ENCODE assay signal across 18 cellular contexts in the genomic region with DNA sequence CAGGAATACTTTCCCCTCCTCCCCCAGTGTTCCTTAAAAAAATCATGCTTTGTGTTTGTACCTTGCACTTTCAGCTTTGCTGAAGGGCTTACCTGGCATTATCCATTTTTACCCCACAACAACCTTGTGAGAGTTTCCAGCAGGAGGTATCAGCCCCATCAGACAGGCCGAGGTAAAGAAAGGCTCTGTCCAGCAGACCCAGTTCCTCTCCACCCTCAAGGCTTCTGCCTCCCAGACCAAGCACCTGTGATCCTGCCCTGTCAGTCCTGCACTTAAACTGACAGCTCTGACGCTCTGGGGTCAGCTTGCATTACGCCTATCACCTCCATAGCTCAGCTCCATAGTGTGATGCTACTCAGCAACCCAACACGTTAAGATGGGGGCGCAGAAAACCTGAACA.
DNase-seq lines count a peak whose midpoint lies in the region; ATAC-seq, FAIRE-seq and TF ChIP-seq lines count a peak whose summit lies in the region.
"Had no signal": no experiment of that assay in that cellular context is flagged by ENCODE, and none has a peak within 500 bp of the region (broad histone marks: within the 10 kb centered on the region; RNA-seq: fewer than 3 reads in every experiment).

No MANE protein-coding gene starts in this region.

- H3K4me1 Mint-ChIP-seq in GM23338: peaks cover 2% of the 10 kb centered on the region; the same call in 1 of the 3 replicates
- peaks cover 31% of the 10 kb centered on the region for H3K4me1 Mint-ChIP-seq in endodermal cell

- H3K4me1 ChIP-seq in GM23338 (ENCODE audit: insufficient read depth) (no peaks in the 10 kb centered on the region), HEK293 (ENCODE audit: control insufficient read depth, insufficient read depth, low read length) (peaks cover 41% of the 10 kb centered on the region), endodermal cell (ENCODE audit: control insufficient read depth, insufficient read depth, low read length) (no peaks in the 10 kb centered on the region)

- H3K4me3 ChIP-seq in GM23338 (no peak overlapping the region), HEK293 (ENCODE audit: low read depth, low read length) (no peak overlapping the region), endodermal cell (ENCODE audit: low read length) (no peak overlapping the region)

- H3K27ac Mint-ChIP-seq in GM23338 (no peak overlapping the region), endodermal cell (no peak overlapping the region)
- H3K27ac Mint-ChIP-seq: CD4-positive, alpha-beta memory T cell had no signal

- no peaks in the 10 kb centered on the region for H3F3A ChIP-seq in GM23338 (replicated peaks; ENCODE audit: low read depth)

- no peak overlapping the region for H3K4me2 ChIP-seq in GM23338

- no peaks in the 10 kb centered on the region for H3K36me3 ChIP-seq in GM23338 (ENCODE audit: insufficient read depth)
- H3K36me3 ChIP-seq in HEK293 (ENCODE audit: control insufficient read depth in 2 of 2, insufficient read depth in 1 of 2, low read length in 2 of 2): no peaks in the 10 kb centered on the region
- no peaks in the 10 kb centered on the region for H3K36me3 ChIP-seq in endodermal cell (ENCODE audit: control insufficient read depth, insufficient read depth, low read length)

- H3K9ac ChIP-seq in endodermal cell (ENCODE audit: extremely low read depth, low read length, poor library complexity, severe bottlenecking): no peak overlapping the region

- FAIRE-seq in urothelium cell line (lab: Jason Lieb, UNC): peak; percentile 84
- FAIRE-seq: GM12891, GM18507, H1 had no signal

- no peak for DNase-seq in GM23338 (ENCODE audit: low spot score)
- DNase-seq in endodermal cell: peak; percentile 62
- no peak for DNase-seq in urothelium cell line (ENCODE audit: low spot score)
- DNase-seq in posterior vena cava (ENCODE audit: low spot score): no peak
- DNase-seq in activated naive CD4-positive, alpha-beta T cell treated with anti-CD3 and anti-CD28 coated beads, Interleukin-2, amount 50 U/mL, for 16 hours: no peak
- DNase-seq: C1 segment of cervical spinal cord; Calu3; CD4-positive, alpha-beta memory T cell; COR-L47; DMS53; DMS79 treated with DMSO at 0.1 percent for 48 hours; GF-D8; H7; HCEC 1CT had no signal

- H3K4me3 Mint-ChIP-seq in GM23338: no peak overlapping the region
- no peak overlapping the region for H3K4me3 Mint-ChIP-seq in endodermal cell
- H3K4me3 Mint-ChIP-seq: CD4-positive, alpha-beta memory T cell had no signal

- POLR2A ChIA-PET in HEK293 (lab: Yijun Ruan, JAX): interaction anchor here (0.5 kb wide), 1 partner anchor 36 kb away, joined by 6 read pairs; no protein-coding TSS in a partner anchor

- no peak for TF ChIP-seq CTCF in GM23338 (conservative IDR thresholded peaks at IDR 0.05; ENCODE audit: low read depth in 2 of 2)
- no peak for TF ChIP-seq CTCF in HEK293 (tag by site-specific recombination; IDR thresholded peaks at IDR 0.05)
- TF ChIP-seq CTCF in endodermal cell (conservative IDR thresholded peaks at IDR 0.05): peak; percentile 21

- no peaks in the 10 kb centered on the region for H3K27me3 ChIP-seq in GM23338 (ENCODE audit: insufficient read depth)
- H3K27me3 ChIP-seq in endodermal cell (ENCODE audit: control insufficient read depth, insufficient read depth, low read length, poor library complexity, severe bottlenecking): no peaks in the 10 kb centered on the region

- no peaks in the 10 kb centered on the region for H3K9me2 ChIP-seq in GM23338 (ENCODE audit: insufficient read depth)

- H4K20me1 ChIP-seq in GM23338 (replicated peaks; ENCODE audit: insufficient read depth): no peaks in the 10 kb centered on the region; the same call in 1 of the 2 replicates

- H3K36me3 Mint-ChIP-seq in GM23338 (ENCODE audit: low read depth) (no peaks in the 10 kb centered on the region), endodermal cell (ENCODE audit: low read depth) (no peaks in the 10 kb centered on the region)
- H3K36me3 Mint-ChIP-seq: CD4-positive, alpha-beta memory T cell had no signal

- CTCF ChIA-PET in HEK293 (lab: Yijun Ruan, JAX): interaction anchor here (0.6 to 1.1 kb wide), 3 partner anchors 10 to 1467 kb away, joined by 3 to 5 read pairs (median 3); no protein-coding TSS in a partner anchor

- peak; percentile 38; the same call in 2 of the 3 replicates for ATAC-seq in GM23338

- H3K9me3 Mint-ChIP-seq in GM23338 (no peaks in the 10 kb centered on the region), endodermal cell (no peaks in the 10 kb centered on the region)

- no peaks in the 10 kb centered on the region for H3K9me3 ChIP-seq in HEK293 (ENCODE audit: control insufficient read depth, insufficient read depth, low read depth, low read length)
- H3K9me3 ChIP-seq in endodermal cell (ENCODE audit: control insufficient read depth, low read length): no peaks in the 10 kb centered on the region

- WGBS in endodermal cell (ENCODE audit: insufficient coverage in 1 of 2, insufficient read length in 1 of 2), 2 experiments: 77 to 94% methylated on average over 2 to 5 of the region's 5 CpGs

- H3K79me2 ChIP-seq in GM23338 (replicated peaks; ENCODE audit: insufficient read depth): no peaks in the 10 kb centered on the region

- H3K27me3 Mint-ChIP-seq in GM23338 (ENCODE audit: insufficient read depth, low read depth, poor library complexity) (peaks cover 2% of the 10 kb centered on the region), endodermal cell (ENCODE audit: insufficient read depth) (no peaks in the 10 kb centered on the region)
- H3K27me3 Mint-ChIP-seq: CD4-positive, alpha-beta memory T cell had no signal

- H2AFZ ChIP-seq in GM23338: no peak overlapping the region; the same call in 1 of the 2 replicates

- H3K27ac ChIP-seq in GM23338 (ENCODE audit: low read depth) (no peak overlapping the region), HEK293 (ENCODE audit: extremely low read depth, low read depth, low read length) (no peak overlapping the region; the same call in 1 of the 2 replicates), endodermal cell (ENCODE audit: low read depth, low read length) (no peak overlapping the region)

- intact Hi-C loops in posterior vena cava (cut with DNase I): no loop called here

TF ChIP-seq in GM23338, 12 proteins besides CTCF, POLR2A, EP300 and RAD21:
- no peak for TF ChIP-seq ZNF331 (CRISPR knock-in tag; IDR thresholded peaks at IDR 0.05; ENCODE audit: low read depth)
- TF ChIP-seq, protein P1, sequence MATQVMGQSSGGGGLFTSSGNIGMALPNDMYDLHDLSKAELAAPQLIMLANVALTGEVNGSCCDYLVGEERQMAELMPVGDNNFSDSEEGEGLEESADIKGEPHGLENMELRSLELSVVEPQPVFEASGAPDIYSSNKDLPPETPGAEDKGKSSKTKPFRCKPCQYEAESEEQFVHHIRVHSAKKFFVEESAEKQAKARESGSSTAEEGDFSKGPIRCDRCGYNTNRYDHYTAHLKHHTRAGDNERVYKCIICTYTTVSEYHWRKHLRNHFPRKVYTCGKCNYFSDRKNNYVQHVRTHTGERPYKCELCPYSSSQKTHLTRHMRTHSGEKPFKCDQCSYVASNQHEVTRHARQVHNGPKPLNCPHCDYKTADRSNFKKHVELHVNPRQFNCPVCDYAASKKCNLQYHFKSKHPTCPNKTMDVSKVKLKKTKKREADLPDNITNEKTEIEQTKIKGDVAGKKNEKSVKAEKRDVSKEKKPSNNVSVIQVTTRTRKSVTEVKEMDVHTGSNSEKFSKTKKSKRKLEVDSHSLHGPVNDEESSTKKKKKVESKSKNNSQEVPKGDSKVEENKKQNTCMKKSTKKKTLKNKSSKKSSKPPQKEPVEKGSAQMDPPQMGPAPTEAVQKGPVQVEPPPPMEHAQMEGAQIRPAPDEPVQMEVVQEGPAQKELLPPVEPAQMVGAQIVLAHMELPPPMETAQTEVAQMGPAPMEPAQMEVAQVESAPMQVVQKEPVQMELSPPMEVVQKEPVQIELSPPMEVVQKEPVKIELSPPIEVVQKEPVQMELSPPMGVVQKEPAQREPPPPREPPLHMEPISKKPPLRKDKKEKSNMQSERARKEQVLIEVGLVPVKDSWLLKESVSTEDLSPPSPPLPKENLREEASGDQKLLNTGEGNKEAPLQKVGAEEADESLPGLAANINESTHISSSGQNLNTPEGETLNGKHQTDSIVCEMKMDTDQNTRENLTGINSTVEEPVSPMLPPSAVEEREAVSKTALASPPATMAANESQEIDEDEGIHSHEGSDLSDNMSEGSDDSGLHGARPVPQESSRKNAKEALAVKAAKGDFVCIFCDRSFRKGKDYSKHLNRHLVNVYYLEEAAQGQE (IDR thresholded peaks at IDR 0.05; ENCODE audit: unreplicated experiment): peak; percentile 45

TF ChIP-seq in HEK293, 187 proteins besides CTCF, POLR2A, EP300 and RAD21:
- TF ChIP-seq ZNF785 (tag by site-specific recombination; IDR thresholded peaks at IDR 0.05) (no peak), ZNF776 (tag by site-specific recombination; IDR thresholded peaks at IDR 0.05; ENCODE audit: borderline replicate concordance) (no peak)
- TF ChIP-seq, protein P1 (tag by site-specific recombination; IDR thresholded peaks at IDR 0.05): peak; percentile 93
TF ChIP-seq in HEK293: peak in this region for 1.
